3 cellular contexts compared by ENCODE assay signal in genomic region chr19:49958144-49958543, GRCh38. TPM values are rescaled to one million over a fixed set of nuclear protein-coding genes. Genes with fewer than 3 reads are reported as not detected.
"Had no signal": no experiment of that assay in that cellular context is flagged by ENCODE, and none has a peak within 500 bp of the region (broad histone marks: within the 10 kb centered on the region; RNA-seq: fewer than 3 reads in every experiment).

No MANE protein-coding gene starts in this region.

RNA-seq across cellular contexts. Expression of gene SIGLEC11, which starts 2.8 kb away (rescaled TPM):
- total RNA-seq: endodermal cell, esophagus mucosa, renal cortical epithelial cell had no signal
